In genomic region chr1:156895927-156896326, GRCh38 we compare ENCODE assay signal across 18 cellular contexts. TPM values are rescaled to one million over a fixed set of nuclear protein-coding genes. Genes with fewer than 3 reads are reported as not detected.
DNase-seq lines count a peak whose midpoint lies in the region; ATAC-seq, FAIRE-seq and TF ChIP-seq lines count a peak whose summit lies in the region.
"Had no signal": no experiment of that assay in that cellular context is flagged by ENCODE, and none has a peak within 500 bp of the region (broad histone marks: within the 10 kb centered on the region; RNA-seq: fewer than 3 reads in every experiment).

No MANE protein-coding gene starts in this region.

- no TSS peak for BruUV-seq in PC-9 (replicated peaks; lab: Mats Ljungman, UMichigan)

- CTCF ChIA-PET in PC-9 (lab: Charles Lee), result interaction anchor here (0.6 to 0.9 kb wide), 2 partner anchors 32 to 37 kb away, joined by 3 to 7 read pairs; partner anchors contain the start of gene INSRR

- H3K4me3 ChIP-seq in ACC112 (ENCODE audit: low read depth, low read length) (peak overlapping the region; percentile 75), PC-9 (no peak overlapping the region), fibroblast of lung (replicated peaks in 1 of 4; ENCODE audit: control extremely low read depth in 1 of 4, insufficient read depth in 1 of 4, low read depth in 3 of 4, low read length in 4 of 4) (no peak overlapping the region), psoas muscle (peak overlapping the region; percentile 68)

- DNase-seq in PC-9 (no peak), fibroblast of lung (ENCODE audit: low read depth in 2 of 2) (peak in 1 of 2 donors; percentile 20), psoas muscle (peak in 1 of 2 donors; percentile 29), GM12891 (ENCODE audit: insufficient read length, low spot score) (no peak)
- DNase-seq: activated CD4-positive, alpha-beta T cell treated with anti-CD3 and anti-CD28 coated beads for 1 hour; activated CD8-positive, alpha-beta memory T cell treated with anti-CD3 and anti-CD28 coated beads, Interleukin-2, amount 50 U/mL, for 48 hours; activated naive CD4-positive, alpha-beta T cell treated with anti-CD3 and anti-CD28 coated beads, Interleukin-2, amount 10 ng/mL, durations not matched to agents 7 days and 5 days; COR-L47; effector memory CD4-positive, alpha-beta T cell; NCI-H187; NCI-H524 treated with DMSO at 0.1 percent for 48 hours had no signal

- no peaks in the 10 kb centered on the region for H3K9me3 ChIP-seq in PC-9 (ENCODE audit: insufficient read depth, low read depth)
- no peaks in the 10 kb centered on the region for H3K9me3 ChIP-seq in fibroblast of lung (ENCODE audit: control insufficient read depth, insufficient read depth, low read depth, low read length)
- no peaks in the 10 kb centered on the region for H3K9me3 ChIP-seq in psoas muscle

- H3K4me1 ChIP-seq in ACC112 (ENCODE audit: control insufficient read depth, insufficient read depth, low read length, unreplicated experiment) (peaks cover 65% of the 10 kb centered on the region), PC-9 (replicated peaks; ENCODE audit: insufficient read depth) (peaks cover 39% of the 10 kb centered on the region), fibroblast of lung (ENCODE audit: control insufficient read depth, extremely low read depth, insufficient read depth, low read length) (peaks cover 47% of the 10 kb centered on the region), psoas muscle (peaks cover 17% of the 10 kb centered on the region)

- POLR2A ChIA-PET in PC-9 (lab: Charles Lee; ENCODE audit: unreplicated experiment), result interaction anchor here (0.6 to 1.0 kb wide), 2 partner anchors 167 to 201 kb away, joined by 3 to 5 read pairs; partner anchors contain the start of genes ISG20L2 and METTL25B

- H3K27me3 ChIP-seq in ACC112 (ENCODE audit: insufficient read depth, low read length) (no peaks in the 10 kb centered on the region), PC-9 (ENCODE audit: insufficient read depth, low read depth) (peaks cover 8% of the 10 kb centered on the region; the same call in 1 of the 2 replicates), fibroblast of lung (ENCODE audit: control insufficient read depth, insufficient read depth, low read length) (no peaks in the 10 kb centered on the region), psoas muscle (ENCODE audit: insufficient read depth in 3 of 3, low read length in 2 of 3) (peaks cover 0 to 41% (median 3%) of the 10 kb centered on the region in 3 donors)

- peak overlapping the region; percentile 77 for H3K4me2 ChIP-seq in PC-9
- H3K4me2 ChIP-seq in fibroblast of lung (ENCODE audit: extremely low read depth, insufficient read depth, low read length), result peak overlapping the region; percentile 58

- H3K9ac ChIP-seq in fibroblast of lung (ENCODE audit: insufficient read depth, low read length), result peak overlapping the region; percentile 38
- H3K9ac ChIP-seq: parathyroid adenoma had no signal

- no peaks in the 10 kb centered on the region for H3K9me2 ChIP-seq in PC-9 (ENCODE audit: insufficient read depth)

- intact Hi-C loops in PC-9 (cut with micrococcal nuclease; ENCODE audit: unreplicated experiment) (loop anchor here (10.0 kb wide), 1 partner anchor 179 kb away; no protein-coding TSS in a partner anchor), psoas muscle (cut with DNase I) (no loop called here)

- ATAC-seq in psoas muscle (no peak), HG03280 (IDR thresholded peaks at IDR 0.05; ENCODE audit: unreplicated experiment) (no peak), HG03521 (IDR thresholded peaks at IDR 0.05; ENCODE audit: unreplicated experiment) (no peak), GM21737 (IDR thresholded peaks at IDR 0.05; ENCODE audit: unreplicated experiment) (no peak)

- TF ChIP-seq CTCF in PC-9 (conservative IDR thresholded peaks at IDR 0.05) (no peak), fibroblast of lung (conservative IDR thresholded peaks at IDR 0.05 in 1 of 2, IDR thresholded peaks at IDR 0.05 in 1 of 2; ENCODE audit: low read depth in 1 of 2, low read length in 2 of 2) (no peak), psoas muscle (IDR thresholded peaks at IDR 0.05) (no peak)

- TF ChIP-seq POLR2A in GM12891 (IDR thresholded peaks at IDR 0.05; ENCODE audit: low read depth, low read length), result no peak

- WGBS in psoas muscle, 3 donors, result 86 to 91% (median 89%) methylated on average over 6 of the region's 6 CpGs

- H3F3A ChIP-seq in PC-9 (ENCODE audit: insufficient read depth, low read depth), result peaks cover 28% of the 10 kb centered on the region

- H4K20me1 ChIP-seq in PC-9 (ENCODE audit: insufficient read depth) (no peaks in the 10 kb centered on the region), fibroblast of lung (ENCODE audit: control insufficient read depth, extremely low read depth, insufficient read depth, low read length) (no peaks in the 10 kb centered on the region)

- H3K27ac ChIP-seq in ACC112 (ENCODE audit: low read depth, low read length) (peak overlapping the region; percentile 97), PC-9 (peak overlapping the region; percentile 92; the same call in 1 of the 2 replicates), fibroblast of lung (ENCODE audit: insufficient read depth, low read length) (peak overlapping the region; percentile 95), psoas muscle (peak overlapping the region; percentile 76)

- H2AFZ ChIP-seq in ACC112 (ENCODE audit: low read length, unreplicated experiment) (no peak overlapping the region), PC-9 (no peak overlapping the region), fibroblast of lung (ENCODE audit: low read length) (no peak overlapping the region)
- H2AFZ ChIP-seq: parathyroid adenoma had no signal

- peaks cover 49% of the 10 kb centered on the region for H3K79me2 ChIP-seq in ACC112 (ENCODE audit: control insufficient read depth, insufficient read depth, low read length, unreplicated experiment)
- H3K79me2 ChIP-seq in PC-9 (ENCODE audit: low read depth), result no peaks in the 10 kb centered on the region
- peaks cover 54% of the 10 kb centered on the region for H3K79me2 ChIP-seq in fibroblast of lung (ENCODE audit: control insufficient read depth, insufficient read depth, low read length)
- H3K79me2 ChIP-seq: parathyroid adenoma had no signal

- FAIRE-seq in GM12891 (lab: Jason Lieb, UNC), result no peak
- FAIRE-seq: bronchial epithelial cell, frontal cortex had no signal

- H3K36me3 ChIP-seq in ACC112 (ENCODE audit: insufficient read depth, low read length), result no peaks in the 10 kb centered on the region
- H3K36me3 ChIP-seq in PC-9 (ENCODE audit: low read depth), result no peaks in the 10 kb centered on the region
- peaks cover 4% of the 10 kb centered on the region for H3K36me3 ChIP-seq in fibroblast of lung (ENCODE audit: control insufficient read depth, insufficient read depth, low read length)
- no peaks in the 10 kb centered on the region for H3K36me3 ChIP-seq in psoas muscle (ENCODE audit: insufficient read depth in 1 of 2, low read depth in 1 of 2)

TF ChIP-seq in GM12891, 5 proteins besides CTCF, POLR2A, EP300 and RAD21:
- TF ChIP-seq SPI1 (IDR thresholded peaks at IDR 0.05; ENCODE audit: low read depth, low read length) (no peak), POU2F2 (IDR thresholded peaks at IDR 0.05; ENCODE audit: low read depth, low read length) (no peak), TAF1 (IDR thresholded peaks at IDR 0.05; ENCODE audit: low read depth, low read length) (no peak), POLR2AphosphoS5 (IDR thresholded peaks at IDR 0.05; ENCODE audit: low read depth, low read length) (no peak), PAX5 (IDR thresholded peaks at IDR 0.05; ENCODE audit: insufficient read depth, low read length, severe bottlenecking) (no peak)

RNA-seq across cellular contexts. Expression of gene PEAR1, which starts 2.4 kb away (rescaled TPM):
- total RNA-seq in PC-9 (2021) (9.8 and 12.2 TPM in 2 replicates), fibroblast of lung (2.3 and 2.6 TPM in 2 replicates), psoas muscle (1 to 10 TPM; 3.8 to 7.3 (median 4.1) TPM)
- polyA plus RNA-seq in fibroblast of lung (13.5 and 41.5 TPM in 2 replicates), psoas muscle (1 to 10 TPM; 2.1 to 4.6 (median 2.6) TPM)
- polyA plus RNA-seq in fibroblast of lung (2012), result 15.5 and 55.2 TPM in 2 replicates
- polyA minus RNA-seq in fibroblast of lung (ENCODE audit: low replicate concordance), result 27.7 and 69.9 TPM in 2 replicates
- polyA plus RNA-seq in GM12891 (2012; ENCODE audit: low read depth, missing spikeins), result not detected

RNA-seq across cellular contexts. Expression of gene LRRC71, which starts 24.5 kb away (rescaled TPM):
- not detected in 2 replicates for total RNA-seq in PC-9 (2021)
- not detected in 2 replicates for total RNA-seq in fibroblast of lung
- polyA plus RNA-seq in fibroblast of lung, result 0.16 and 1.8 TPM in 2 replicates
- polyA plus RNA-seq in fibroblast of lung (2012), result 0.15 and 3.1 TPM in 2 replicates
- polyA minus RNA-seq in fibroblast of lung (ENCODE audit: low replicate concordance), result 0.30 and 0.35 TPM in 2 replicates
- total RNA-seq in psoas muscle, result not detected
- under 1 TPM in 2 of 3 donors, not detected in 1; 0.03 TPM for polyA plus RNA-seq in psoas muscle
- polyA plus RNA-seq in GM12891 (2012; ENCODE audit: low read depth, missing spikeins), result not detected
- total RNA-seq: bronchial epithelial cell, frontal cortex had no signal

RNA-seq across cellular contexts. Expression of gene NTRK1, which starts 35.3 kb away (rescaled TPM):
- total RNA-seq in PC-9 (2021), result not detected in 2 replicates
- not detected in 2 replicates for total RNA-seq in fibroblast of lung
- not detected in 2 replicates for polyA plus RNA-seq in fibroblast of lung
- polyA plus RNA-seq in fibroblast of lung (2012), result not detected in 2 replicates
- not detected in 2 replicates for polyA minus RNA-seq in fibroblast of lung (ENCODE audit: low replicate concordance)
- under 1 TPM; 0.16 to 0.92 (median 0.44) TPM for total RNA-seq in psoas muscle
- polyA plus RNA-seq in psoas muscle, result under 1 TPM; 0.07 to 0.65 (median 0.58) TPM
- not detected for polyA plus RNA-seq in GM12891 (2012; ENCODE audit: low read depth, missing spikeins)
- total RNA-seq: bronchial epithelial cell had no signal

RNA-seq across cellular contexts. Expression of gene INSRR, which starts 37.0 kb away (rescaled TPM):
- total RNA-seq in PC-9 (2021) (not detected in 2 replicates), fibroblast of lung (not detected in 2 replicates), psoas muscle (under 1 TPM in 1 of 4 donors, not detected in 3; 0.07 TPM)
- polyA plus RNA-seq in fibroblast of lung (not detected in 2 replicates), psoas muscle (under 1 TPM in 1 of 3 donors, not detected in 2; under 0.01 TPM)
- not detected in 2 replicates for polyA plus RNA-seq in fibroblast of lung (2012)
- not detected in 2 replicates for polyA minus RNA-seq in fibroblast of lung (ENCODE audit: low replicate concordance)
- not detected for polyA plus RNA-seq in GM12891 (2012; ENCODE audit: low read depth, missing spikeins)
- total RNA-seq: bronchial epithelial cell had no signal

Comparison
In these comparisons a context has a peak if more than half of its experiments do, and no peak if none do; other contexts are left out.
1. H3K4me3 ChIP-seq: peak in ACC112 (single experiment) and psoas muscle (single experiment); none in PC-9 (single experiment) and fibroblast of lung (0 of 4).
2. Peak in every context shown above with its lines, with median percentiles within 50 percentile points of each other: H3K27ac ChIP-seq.